Comparison of ENCODE assay signal across 8 cellular contexts in the genomic region with DNA sequence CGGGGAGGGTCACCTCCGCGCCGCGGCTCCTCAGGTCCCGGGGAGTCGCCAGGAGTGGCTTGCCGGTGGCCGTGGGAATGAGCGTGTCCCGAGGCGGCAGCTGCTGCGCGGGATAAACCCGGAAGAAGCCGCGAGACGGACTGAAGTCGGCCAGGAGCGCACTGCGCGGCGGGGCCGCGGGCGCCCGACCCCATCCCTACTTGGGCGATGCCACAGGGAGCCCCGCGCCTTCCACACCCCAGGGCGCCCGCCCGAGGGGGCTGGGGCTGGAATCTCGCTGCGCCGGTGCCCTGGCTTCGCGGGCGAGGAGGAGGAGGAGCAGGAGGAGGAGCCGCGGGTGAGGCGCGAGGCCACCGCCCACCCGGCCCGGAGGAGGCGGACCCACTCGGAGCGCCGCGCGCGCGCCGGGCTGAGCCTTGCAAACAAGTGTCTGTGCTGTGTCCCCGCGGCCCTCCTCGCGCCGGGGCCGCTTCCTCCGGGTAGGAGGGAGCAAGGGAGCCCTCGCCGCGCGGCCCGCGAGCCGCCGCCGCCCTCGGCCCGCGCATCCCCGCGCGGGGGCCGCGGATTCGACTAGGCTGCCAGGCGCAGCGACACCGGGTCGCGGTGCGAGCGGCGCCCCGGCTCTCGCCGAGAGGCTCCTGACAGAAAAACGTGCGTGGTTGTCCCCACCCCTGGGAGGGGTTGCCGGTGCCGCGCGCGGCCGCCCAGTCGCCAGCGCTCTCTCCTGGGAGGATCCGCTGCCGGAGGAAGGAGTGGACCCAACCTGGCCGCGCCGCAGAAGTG. TPM values are rescaled to one million over a fixed set of nuclear protein-coding genes. Genes with fewer than 3 reads are reported as not detected.
DNase-seq lines count a peak whose midpoint lies in the region; ATAC-seq and TF ChIP-seq lines count a peak whose summit lies in the region.

ZDHHC14 (plus strand) TSS at position 412 of the 783 bp plus-strand sequence.

- H3K4me3 ChIP-seq in Jurkat, Clone E6-1 (ENCODE audit: low read length) = peak within 1 kb of the TSS; percentile 77
- H3K4me3 ChIP-seq in RWPE2 (ENCODE audit: severe bottlenecking) = peak within 1 kb of the TSS; percentile 88
- H3K4me3 ChIP-seq in fibroblast of the aortic adventitia (ENCODE audit: low read depth, low read length) = peak within 1 kb of the TSS; percentile 87

- H3K9me3 ChIP-seq in RWPE2 (ENCODE audit: severe bottlenecking) = no peaks in the 10 kb centered on the region

- ATAC-seq in GM21717 (IDR thresholded peaks at IDR 0.05; ENCODE audit: unreplicated experiment) (peak; percentile 84), RWPE2 (ENCODE audit: low read depth) (peak; percentile 73)

- peak within 1 kb of the TSS; percentile 86 for H3K4me3 Mint-ChIP-seq in nephron progenitor cell
- peak within 1 kb of the TSS; percentile 81 for H3K4me3 Mint-ChIP-seq in stimulated activated naive CD8-positive, alpha-beta T cell treated with anti-CD3 and anti-CD28 coated beads, Interleukin-15, Interleukin-2, amounts not matched to agents 100 ng/mL and 50 ng/mL, for 24 hours

- H3K27me3 ChIP-seq in RWPE2 (ENCODE audit: insufficient read depth, poor library complexity, severe bottlenecking) = no peaks in the 10 kb centered on the region

- H3K4me1 Mint-ChIP-seq in nephron progenitor cell = peaks cover 24% of the 10 kb centered on the region
- peaks cover 46% of the 10 kb centered on the region for H3K4me1 Mint-ChIP-seq in stimulated activated naive CD8-positive, alpha-beta T cell treated with anti-CD3 and anti-CD28 coated beads, Interleukin-15, Interleukin-2, amounts not matched to agents 100 ng/mL and 50 ng/mL, for 24 hours (ENCODE audit: low read depth)

- H3K4me1 ChIP-seq in RWPE2 (ENCODE audit: insufficient read depth, poor library complexity, severe bottlenecking) = peaks cover 8% of the 10 kb centered on the region

- no peaks in the 10 kb centered on the region for H3K36me3 Mint-ChIP-seq in nephron progenitor cell (ENCODE audit: low read depth)
- peaks cover 7% of the 10 kb centered on the region for H3K36me3 Mint-ChIP-seq in stimulated activated naive CD8-positive, alpha-beta T cell treated with anti-CD3 and anti-CD28 coated beads, Interleukin-15, Interleukin-2, amounts not matched to agents 100 ng/mL and 50 ng/mL, for 24 hours (ENCODE audit: low read depth)

- no peaks in the 10 kb centered on the region for H3K9me3 Mint-ChIP-seq in nephron progenitor cell
- H3K9me3 Mint-ChIP-seq in stimulated activated naive CD8-positive, alpha-beta T cell treated with anti-CD3 and anti-CD28 coated beads, Interleukin-15, Interleukin-2, amounts not matched to agents 100 ng/mL and 50 ng/mL, for 24 hours = no peaks in the 10 kb centered on the region

- no peak for TF ChIP-seq CTCF in RWPE2 (IDR thresholded peaks at IDR 0.05; ENCODE audit: poor library complexity, severe bottlenecking)
- no peak for TF ChIP-seq CTCF in fibroblast of the aortic adventitia (IDR thresholded peaks at IDR 0.05; ENCODE audit: insufficient read depth, low read length)
- TF ChIP-seq CTCF in nephron progenitor cell (IDR thresholded peaks at IDR 0.05) = no peak

- peak within 1 kb of the TSS; percentile 61 for H3K27ac ChIP-seq in RWPE2 (ENCODE audit: poor library complexity, severe bottlenecking)

- peaks cover 33% of the 10 kb centered on the region for H3K27me3 Mint-ChIP-seq in nephron progenitor cell (ENCODE audit: low read depth, poor library complexity)
- peaks cover 14% of the 10 kb centered on the region for H3K27me3 Mint-ChIP-seq in stimulated activated naive CD8-positive, alpha-beta T cell treated with anti-CD3 and anti-CD28 coated beads, Interleukin-15, Interleukin-2, amounts not matched to agents 100 ng/mL and 50 ng/mL, for 24 hours

- H3K27ac Mint-ChIP-seq in nephron progenitor cell = no peak within 1 kb of the TSS
- peak within 1 kb of the TSS; percentile 74 for H3K27ac Mint-ChIP-seq in stimulated activated naive CD8-positive, alpha-beta T cell treated with anti-CD3 and anti-CD28 coated beads, Interleukin-15, Interleukin-2, amounts not matched to agents 100 ng/mL and 50 ng/mL, for 24 hours

- no peaks in the 10 kb centered on the region for H3K36me3 ChIP-seq in RWPE2 (ENCODE audit: low read depth)

- DNase-seq in DMS79 treated with DMSO at 0.1 percent for 48 hours (lab: John Stamatoyannopoulos, UW) (peak; percentile 69), RWPE2 (ENCODE audit: low spot score) (peak; percentile 88), fibroblast of the aortic adventitia (ENCODE audit: low read depth) (peak; percentile 73), nephron progenitor cell (peak; percentile 86)
- DNase-seq in Jurkat, Clone E6-1 (ENCODE audit: low read depth, low spot score) = peak; percentile 78
- peak; percentile 96 for DNase-seq in activated effector memory CD4-positive, alpha-beta T cell treated with anti-CD3 and anti-CD28 coated beads, Interleukin-2, amount 50 U/mL, for 16 hours

RNA-seq across cellular contexts. Expression of gene ZDHHC14, which starts in this region (rescaled TPM):
- polyA plus RNA-seq in Jurkat, Clone E6-1 (2012; ENCODE audit: insufficient read depth, insufficient read length) = 4.1 TPM
- total RNA-seq in fibroblast of the aortic adventitia (ENCODE audit: low replicate concordance) = 0.82 and 7.9 TPM in 2 replicates

Comparison
In these comparisons a context has a peak if more than half of its experiments do, and no peak if none do; other contexts are left out.
1. Peak in every context shown above with its lines: DNase-seq, ATAC-seq, H3K4me3 ChIP-seq and H3K27ac ChIP-seq.